In genomic region chr10:92591550-92592140, GRCh38 we compare ENCODE assay signal across 8 cellular contexts. TPM values are rescaled to one million over a fixed set of nuclear protein-coding genes. Genes with fewer than 3 reads are reported as not detected.
DNase-seq lines count a peak whose midpoint lies in the region; ATAC-seq and TF ChIP-seq lines count a peak whose summit lies in the region.

No MANE protein-coding gene starts in this region.

- H2AFZ ChIP-seq in parathyroid adenoma = peak overlapping the region; percentile 94

- peaks cover 3% of the 10 kb centered on the region; the same call in 1 of the 2 replicates for H3K27me3 Mint-ChIP-seq in HFFc6 (ENCODE audit: insufficient read depth)
- peaks cover 11% of the 10 kb centered on the region for H3K27me3 Mint-ChIP-seq in activated naive CD8-positive, alpha-beta T cell treated with anti-CD3 and anti-CD28 coated beads for 36 hours

- H3K27ac Mint-ChIP-seq in HFFc6 = peak overlapping the region; percentile 97
- H3K27ac Mint-ChIP-seq in activated naive CD8-positive, alpha-beta T cell treated with anti-CD3 and anti-CD28 coated beads for 36 hours = peak overlapping the region; percentile 98

- DNase-seq in HFFc6 (peak; percentile 88), NAMALWA (ENCODE audit: low spot score) (peak; percentile 90), SKM-1 (lab: John Stamatoyannopoulos, UW; ENCODE audit: unreplicated experiment) (peak; percentile 90), Right ventricle myocardium superior (peak; percentile 97), tibial artery (peak; percentile 92 to 97)
- peak; percentile 93 for DNase-seq in activated naive CD8-positive, alpha-beta T cell treated with anti-CD3 and anti-CD28 coated beads for 36 hours

- H3K79me2 ChIP-seq in parathyroid adenoma = no peaks in the 10 kb centered on the region

- TF ChIP-seq CTCF in HFFc6 (IDR thresholded peaks at IDR 0.05) = no peak
- no peak for TF ChIP-seq CTCF in parathyroid adenoma (IDR thresholded peaks at IDR 0.05)
- peak in 1 of 2 experiments; percentile 28 for TF ChIP-seq CTCF in tibial artery (IDR thresholded peaks at IDR 0.05)

- no peaks in the 10 kb centered on the region for H3K27me3 ChIP-seq in parathyroid adenoma (ENCODE audit: control insufficient read depth, insufficient read depth, low read length)
- H3K27me3 ChIP-seq in tibial artery = no peaks in the 10 kb centered on the region

- H3K4me3 ChIP-seq in GM08714 (ENCODE audit: low read length) (peak overlapping the region; percentile 81), parathyroid adenoma (ENCODE audit: low read depth, low read length) (peak overlapping the region; percentile 3), tibial artery (peak overlapping the region; percentile 60 to 65)

- ATAC-seq in Right ventricle myocardium superior (ENCODE audit: poor library complexity) = peak; percentile 95

- H3K4me1 Mint-ChIP-seq in HFFc6 (ENCODE audit: low read depth) = peaks cover 53% of the 10 kb centered on the region
- H3K4me1 Mint-ChIP-seq in activated naive CD8-positive, alpha-beta T cell treated with anti-CD3 and anti-CD28 coated beads for 36 hours = peaks cover 29% of the 10 kb centered on the region

- H3K9me3 Mint-ChIP-seq in HFFc6 = no peaks in the 10 kb centered on the region
- H3K9me3 Mint-ChIP-seq in activated naive CD8-positive, alpha-beta T cell treated with anti-CD3 and anti-CD28 coated beads for 36 hours = no peaks in the 10 kb centered on the region

- peak overlapping the region; percentile 96 for H3K4me3 Mint-ChIP-seq in HFFc6
- peak overlapping the region; percentile 96 for H3K4me3 Mint-ChIP-seq in activated naive CD8-positive, alpha-beta T cell treated with anti-CD3 and anti-CD28 coated beads for 36 hours

- no peak overlapping the region for H3K4me2 ChIP-seq in parathyroid adenoma (ENCODE audit: low read length)

- H3K36me3 ChIP-seq in parathyroid adenoma (ENCODE audit: control insufficient read depth, insufficient read depth, low read length) (no peaks in the 10 kb centered on the region), tibial artery (no peaks in the 10 kb centered on the region)

- H3K9me3 ChIP-seq in parathyroid adenoma (ENCODE audit: control insufficient read depth, low read length) (no peaks in the 10 kb centered on the region), tibial artery (no peaks in the 10 kb centered on the region)

- H3K27ac ChIP-seq in parathyroid adenoma (peak overlapping the region; percentile 92), tibial artery (peak overlapping the region; percentile 90 to 92)

- no peaks in the 10 kb centered on the region; the same call in 1 of the 2 replicates for H3K36me3 Mint-ChIP-seq in HFFc6 (ENCODE audit: low read depth)
- H3K36me3 Mint-ChIP-seq in activated naive CD8-positive, alpha-beta T cell treated with anti-CD3 and anti-CD28 coated beads for 36 hours = peaks cover 13% of the 10 kb centered on the region

- H3K9ac ChIP-seq in parathyroid adenoma = no peak overlapping the region

- H3K4me1 ChIP-seq in parathyroid adenoma (no peaks in the 10 kb centered on the region), tibial artery (peaks cover 0 to 18% (median 10%) of the 10 kb centered on the region in 4 donors)

- intact Hi-C loops in Right ventricle myocardium superior (cut with DNase I) (loop anchor here (10.0 kb wide), 1 partner anchor 283 kb away; no protein-coding TSS in a partner anchor), tibial artery (cut with DNase I; ENCODE audit: low total_unique reads) (loop anchor here (5.0 to 10.0 kb wide), 2 partner anchors 103 to 256 kb away; partner anchors contain the start of gene EXOC6)

RNA-seq across cellular contexts. Expression of gene KIF11, which starts 1.3 kb away (rescaled TPM):
- total RNA-seq in HFFc6 (2021; fragmentation: NEBNext Ultra II Directional; extraction: Animal tissue kit (Norgen Biotek cat#: 25700)) = 10 to 100 TPM; 16.8 to 40.3 (median 35.3) TPM
- total RNA-seq in activated naive CD8-positive, alpha-beta T cell treated with anti-CD3 and anti-CD28 coated beads for 36 hours = 10 to 100 TPM; 55.0 to 55.6 TPM
- 0.78 TPM for total RNA-seq in Right ventricle myocardium superior

RNA-seq across cellular contexts. Expression of gene IDE, which starts 17.8 kb away (rescaled TPM):
- 10 to 100 TPM; 35.4 to 46.5 (median 39.9) TPM for total RNA-seq in HFFc6 (2021; fragmentation: NEBNext Ultra II Directional; extraction: Animal tissue kit (Norgen Biotek cat#: 25700))
- 10 to 100 TPM; 37.6 to 41.7 TPM for total RNA-seq in activated naive CD8-positive, alpha-beta T cell treated with anti-CD3 and anti-CD28 coated beads for 36 hours
- 50.5 TPM for total RNA-seq in Right ventricle myocardium superior

Comparison
In these comparisons a context has a peak if more than half of its experiments do, and no peak if none do; other contexts are left out.
1. Peak in every context shown above with its lines: DNase-seq, ATAC-seq, H3K4me3 ChIP-seq and H3K27ac ChIP-seq.
2. H3K4me3 ChIP-seq: peak in every context shown above with its lines; median percentile 81 in GM08714; 62 in tibial artery; 3 in parathyroid adenoma.